ENCODE assay signal across 22 cellular contexts in genomic region chr3:27613846-27614500, GRCh38.
A peak's percentile ranks its signal among the peaks of the same experiment; 100 is the strongest.
DNase-seq lines count a peak whose midpoint lies in the region; ATAC-seq and TF ChIP-seq lines count a peak whose summit lies in the region.
"Had no signal": no experiment of that assay in that cellular context is flagged by ENCODE, and none has a peak within 500 bp of the region (broad histone marks: within the 10 kb centered on the region; RNA-seq: fewer than 3 reads in every experiment).

No MANE protein-coding gene starts in this region.

- peaks cover 31% of the 10 kb centered on the region for H3K4me1 Mint-ChIP-seq in osteocyte (ENCODE audit: unreplicated experiment)
- H3K4me1 Mint-ChIP-seq in type B pancreatic cell (ENCODE audit: unreplicated experiment) = no peaks in the 10 kb centered on the region
- no peaks in the 10 kb centered on the region for H3K4me1 Mint-ChIP-seq in activated CD8-positive, alpha-beta memory T cell treated with anti-CD3 and anti-CD28 coated beads, Interleukin-2, amount 10 ng/mL, durations not matched to agents 7 days and 5 days
- H3K4me1 Mint-ChIP-seq: activated naive CD8-positive, alpha-beta T cell treated with anti-CD3 and anti-CD28 coated beads, Interleukin-2, amount 50 U/mL, for 24 hours had no signal

- H3K27me3 Mint-ChIP-seq in osteocyte (ENCODE audit: unreplicated experiment) = no peaks in the 10 kb centered on the region
- H3K27me3 Mint-ChIP-seq in type B pancreatic cell = peaks cover 3% of the 10 kb centered on the region
- no peaks in the 10 kb centered on the region for H3K27me3 Mint-ChIP-seq in activated CD8-positive, alpha-beta memory T cell treated with anti-CD3 and anti-CD28 coated beads, Interleukin-2, amount 10 ng/mL, durations not matched to agents 7 days and 5 days
- H3K27me3 Mint-ChIP-seq: B cell had no signal

- ATAC-seq in HG02852 (IDR thresholded peaks at IDR 0.05; ENCODE audit: unreplicated experiment) (peak; percentile 62), HG03175 (IDR thresholded peaks at IDR 0.05; ENCODE audit: unreplicated experiment) (no peak)
- no peak for ATAC-seq in activated CD8-positive, alpha-beta memory T cell treated with anti-CD3 and anti-CD28 coated beads, Interleukin-2, amount 10 ng/mL, durations not matched to agents 7 days and 5 days
- ATAC-seq: activated naive CD8-positive, alpha-beta T cell treated with anti-CD3 and anti-CD28 coated beads, Interleukin-2, amount 50 U/mL, for 24 hours had no signal

- DNase-seq in ELR (ENCODE audit: low read depth) = peak; percentile 34
- peak; percentile 56 to 59 for DNase-seq in cardiac fibroblast (ENCODE audit: low read depth in 2 of 2)
- no peak for DNase-seq in osteocyte (ENCODE audit: extremely low spot score, unreplicated experiment)
- no peak for DNase-seq in type B pancreatic cell (ENCODE audit: extremely low spot score, unreplicated experiment)
- no peak for DNase-seq in activated CD8-positive, alpha-beta memory T cell treated with anti-CD3 and anti-CD28 coated beads, Interleukin-2, amount 10 ng/mL, durations not matched to agents 7 days and 5 days
- no peak for DNase-seq in AML-193 (lab: John Stamatoyannopoulos, UW)
- DNase-seq: activated naive CD8-positive, alpha-beta T cell treated with anti-CD3 and anti-CD28 coated beads, Interleukin-2, amount 50 U/mL, for 24 hours; Calu3; effector CD8-positive, alpha-beta T cell; islet precursor cell; KG1; NCI-H1105; NCI-H748 treated with DMSO at 0.1 percent for 48 hours; ovary; sigmoid colon; stimulated activated CD4-positive, alpha-beta T cell treated with anti-CD3 and anti-CD28 coated beads, Interleukin-1b, Interleukin-23, amount 100 ng/mL, for 48 hours; uterus had no signal

- H3K4me3 Mint-ChIP-seq in osteocyte (ENCODE audit: unreplicated experiment) = peak overlapping the region; percentile 32
- no peak overlapping the region for H3K4me3 Mint-ChIP-seq in type B pancreatic cell
- no peak overlapping the region for H3K4me3 Mint-ChIP-seq in activated CD8-positive, alpha-beta memory T cell treated with anti-CD3 and anti-CD28 coated beads, Interleukin-2, amount 10 ng/mL, durations not matched to agents 7 days and 5 days
- H3K4me3 Mint-ChIP-seq: activated naive CD8-positive, alpha-beta T cell treated with anti-CD3 and anti-CD28 coated beads, Interleukin-2, amount 50 U/mL, for 24 hours; B cell had no signal

- CTCF ChIA-PET in activated CD8-positive, alpha-beta memory T cell treated with anti-CD3 and anti-CD28 coated beads, Interleukin-2, amount 10 ng/mL, durations not matched to agents 7 days and 5 days (lab: Charles Lee) = no interaction called here

- H3K27ac Mint-ChIP-seq in osteocyte (ENCODE audit: unreplicated experiment) (peak overlapping the region; percentile 85), type B pancreatic cell (no peak overlapping the region)
- no peak overlapping the region for H3K27ac Mint-ChIP-seq in activated CD8-positive, alpha-beta memory T cell treated with anti-CD3 and anti-CD28 coated beads, Interleukin-2, amount 10 ng/mL, durations not matched to agents 7 days and 5 days
- H3K27ac Mint-ChIP-seq: activated naive CD8-positive, alpha-beta T cell treated with anti-CD3 and anti-CD28 coated beads, Interleukin-2, amount 50 U/mL, for 24 hours; activated T-helper 2 cell treated with anti-CD3 and anti-CD28 coated beads, Interferon-gamma antibody, Interleukin-2, Interleukin-4, amounts not matched to agents 10 μg/mL and 5 μg/mL and 100 μg/mL, durations not matched to agents 14 hours and 24 hours and 36 hours; B cell had no signal

- peaks cover 3% of the 10 kb centered on the region for H3K36me3 Mint-ChIP-seq in osteocyte (ENCODE audit: unreplicated experiment)
- no peaks in the 10 kb centered on the region for H3K36me3 Mint-ChIP-seq in type B pancreatic cell
- H3K36me3 Mint-ChIP-seq in activated CD8-positive, alpha-beta memory T cell treated with anti-CD3 and anti-CD28 coated beads, Interleukin-2, amount 10 ng/mL, durations not matched to agents 7 days and 5 days = peaks cover 16% of the 10 kb centered on the region

- no peak overlapping the region for H3K4me3 ChIP-seq in cardiac fibroblast (replicated peaks in 1 of 2; ENCODE audit: low read depth in 2 of 2, low read length in 2 of 2)
- H3K4me3 ChIP-seq: lung, ovary, sigmoid colon, uterus had no signal

- H3K9me3 Mint-ChIP-seq in osteocyte (ENCODE audit: unreplicated experiment) = peaks cover 11% of the 10 kb centered on the region
- peaks cover 8% of the 10 kb centered on the region for H3K9me3 Mint-ChIP-seq in type B pancreatic cell
- peaks cover 12% of the 10 kb centered on the region for H3K9me3 Mint-ChIP-seq in activated CD8-positive, alpha-beta memory T cell treated with anti-CD3 and anti-CD28 coated beads, Interleukin-2, amount 10 ng/mL, durations not matched to agents 7 days and 5 days (ENCODE audit: low read depth)

- TF ChIP-seq CTCF in cardiac fibroblast (IDR thresholded peaks at IDR 0.05; ENCODE audit: low read depth, low read length) (no peak), osteocyte (IDR thresholded peaks at IDR 0.05) (no peak), type B pancreatic cell (conservative IDR thresholded peaks at IDR 0.05) (no peak)

Comparison
In these comparisons a context has a peak if more than half of its experiments do, and no peak if none do; other contexts are left out.
1. DNase-seq: peak in ELR (single experiment) and cardiac fibroblast (2 of 2); none in osteocyte (single experiment), type B pancreatic cell (single experiment), activated CD8-positive, alpha-beta memory T cell treated with anti-CD3 and anti-CD28 coated beads, Interleukin-2, amount 10 ng/mL, durations not matched to agents 7 days and 5 days (single experiment) and AML-193 (0 of 2).